22 cellular contexts compared by ENCODE assay signal in the genomic region with DNA sequence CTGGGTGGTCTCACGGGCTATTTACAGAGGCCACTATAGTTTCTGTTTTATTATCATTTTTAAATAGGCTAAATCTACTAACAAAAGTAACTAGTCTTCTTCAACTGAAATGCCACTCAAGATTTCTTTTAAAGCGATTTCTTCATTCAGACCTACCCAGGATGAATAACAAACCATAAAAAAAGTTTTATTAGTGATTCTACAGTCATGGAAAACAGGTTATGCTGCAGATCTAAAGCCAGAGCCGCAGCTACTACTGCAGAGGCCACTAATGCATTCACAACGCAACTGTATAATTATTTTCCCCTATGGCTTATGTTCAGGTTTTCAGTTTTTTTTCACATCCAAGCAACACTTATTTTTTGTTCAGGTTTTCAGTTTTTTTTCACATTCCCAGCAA.
DNase-seq lines count a peak whose midpoint lies in the region; ATAC-seq and TF ChIP-seq lines count a peak whose summit lies in the region.
"Had no signal": no experiment of that assay in that cellular context is flagged by ENCODE, and none has a peak within 500 bp of the region (broad histone marks: within the 10 kb centered on the region; RNA-seq: fewer than 3 reads in every experiment).

No MANE protein-coding gene starts in this region.

- POLR2A ChIA-PET in naive thymus-derived CD8-positive, alpha-beta T cell (lab: Charles Lee), result interaction anchor here (0.7 kb wide), 1 partner anchor 135 kb away, joined by 3 read pairs; no protein-coding TSS in a partner anchor

- DNase-seq in ACHN (peak; percentile 12), LoVo (ENCODE audit: low spot score) (peak; percentile 50), endothelial cell (ENCODE audit: low spot score) (no peak), neural crest cell (ENCODE audit: low read depth, low spot score) (no peak)
- no peak for DNase-seq in activated CD4-positive, alpha-beta T cell treated with anti-CD3 and anti-CD28 coated beads for 4 hours
- DNase-seq in naive thymus-derived CD8-positive, alpha-beta T cell, result no peak
- DNase-seq: activated B cell treated with CpG ODN at 0.5 μM for 24 hours; activated CD8-positive, alpha-beta memory T cell treated with anti-CD3 and anti-CD28 coated beads for 24 hours; activated naive CD8-positive, alpha-beta T cell treated with anti-CD3 and anti-CD28 coated beads, Interleukin-2, amount 10 ng/mL, durations not matched to agents 7 days and 5 days; CD8-positive, alpha-beta T cell; DND-41; effector CD4-positive, alpha-beta T cell; left cardiac atrium; NCI-H1436 treated with DMSO at 0.1 percent for 48 hours; psoas muscle; Right ventricle myocardium superior; stimulated activated naive B cell treated with anti-CD40 and anti-IgM and Interleukin-4, amounts not matched to agents 10 μg/mL and 1 μg/mL and 100 μg/mL, for 72 hours; T-helper 2 cell; trophoblast cell had no signal

- in situ Hi-C loops in ACHN (cut with HindIII; ENCODE audit: low pct_ligation_motif_present, low pct_unique_long_range_greater_than_20kb, low sequenced_read_pairs), result no loop called here

- peaks cover 3% of the 10 kb centered on the region for H3K27me3 Mint-ChIP-seq in endothelial cell (ENCODE audit: unreplicated experiment)
- H3K27me3 Mint-ChIP-seq in neural crest cell (ENCODE audit: low read depth), result no peaks in the 10 kb centered on the region
- peaks cover 4 to 20% (median 8%) of the 10 kb centered on the region in 5 donors for H3K27me3 Mint-ChIP-seq in naive thymus-derived CD8-positive, alpha-beta T cell
- H3K27me3 Mint-ChIP-seq: activated B cell treated with CpG ODN at 0.5 μM for 24 hours had no signal

- H3K4me3 Mint-ChIP-seq in endothelial cell (ENCODE audit: unreplicated experiment) (no peak overlapping the region), neural crest cell (peak overlapping the region; percentile 83)
- no peak overlapping the region for H3K4me3 Mint-ChIP-seq in naive thymus-derived CD8-positive, alpha-beta T cell
- H3K4me3 Mint-ChIP-seq: activated B cell treated with CpG ODN at 0.5 μM for 24 hours; activated naive CD8-positive, alpha-beta T cell treated with anti-CD3 and anti-CD28 coated beads, Interleukin-2, amount 10 ng/mL, durations not matched to agents 7 days and 5 days; activated T-helper 1 cell treated with anti-CD3 and anti-CD28 coated beads, Interleukin-12 subunit alpha, Interleukin-12 subunit beta, Interleukin-2, Interleukin-4 antibody, amounts not matched to agents 30 ng/mL and 10 ng/mL and 1 ng/mL, durations not matched to agents 14 hours and 24 hours and 36 hours; CD8-positive, alpha-beta T cell; stimulated activated naive B cell treated with anti-CD40 and anti-IgM and Interleukin-4, amounts not matched to agents 10 μg/mL and 1 μg/mL and 100 μg/mL, for 72 hours had no signal

- H3K4me1 Mint-ChIP-seq in endothelial cell (ENCODE audit: unreplicated experiment), result peaks cover 32% of the 10 kb centered on the region
- H3K4me1 Mint-ChIP-seq in neural crest cell, result peaks cover 41% of the 10 kb centered on the region
- H3K4me1 Mint-ChIP-seq in naive thymus-derived CD8-positive, alpha-beta T cell, result peaks cover 0 to 2% (median 0%) of the 10 kb centered on the region in 4 donors
- H3K4me1 Mint-ChIP-seq: activated B cell treated with CpG ODN at 0.5 μM for 24 hours; activated naive CD8-positive, alpha-beta T cell treated with anti-CD3 and anti-CD28 coated beads, Interleukin-2, amount 10 ng/mL, durations not matched to agents 7 days and 5 days; stimulated activated naive B cell treated with anti-CD40 and anti-IgM and Interleukin-4, amounts not matched to agents 10 μg/mL and 1 μg/mL and 100 μg/mL, for 72 hours had no signal

- H3K27ac Mint-ChIP-seq in endothelial cell (ENCODE audit: unreplicated experiment) (peak overlapping the region; percentile 83), neural crest cell (ENCODE audit: unreplicated experiment) (no peak overlapping the region)
- no peak overlapping the region for H3K27ac Mint-ChIP-seq in naive thymus-derived CD8-positive, alpha-beta T cell
- H3K27ac Mint-ChIP-seq: activated B cell treated with CpG ODN at 0.5 μM for 24 hours; activated naive CD8-positive, alpha-beta T cell treated with anti-CD3 and anti-CD28 coated beads, Interleukin-2, amount 10 ng/mL, durations not matched to agents 7 days and 5 days; activated T-helper 1 cell treated with anti-CD3 and anti-CD28 coated beads, Interleukin-12 subunit alpha, Interleukin-12 subunit beta, Interleukin-2, Interleukin-4 antibody, amounts not matched to agents 30 ng/mL and 10 ng/mL and 1 ng/mL, durations not matched to agents 14 hours and 24 hours and 36 hours; CD8-positive, alpha-beta T cell; stimulated activated naive B cell treated with anti-CD40 and anti-IgM and Interleukin-4, amounts not matched to agents 10 μg/mL and 1 μg/mL and 100 μg/mL, for 72 hours had no signal

- no peaks in the 10 kb centered on the region for H3K9me3 Mint-ChIP-seq in endothelial cell (ENCODE audit: unreplicated experiment)
- peaks cover 6% of the 10 kb centered on the region for H3K9me3 Mint-ChIP-seq in neural crest cell
- H3K9me3 Mint-ChIP-seq in naive thymus-derived CD8-positive, alpha-beta T cell, result no peaks in the 10 kb centered on the region
- H3K9me3 Mint-ChIP-seq: activated B cell treated with CpG ODN at 0.5 μM for 24 hours; activated T-helper 1 cell treated with anti-CD3 and anti-CD28 coated beads, Interleukin-12 subunit alpha, Interleukin-12 subunit beta, Interleukin-2, Interleukin-4 antibody, amounts not matched to agents 30 ng/mL and 10 ng/mL and 1 ng/mL, durations not matched to agents 14 hours and 24 hours and 36 hours; CD8-positive, alpha-beta T cell; stimulated activated naive B cell treated with anti-CD40 and anti-IgM and Interleukin-4, amounts not matched to agents 10 μg/mL and 1 μg/mL and 100 μg/mL, for 72 hours had no signal

- TF ChIP-seq CTCF in endothelial cell (IDR thresholded peaks at IDR 0.05; ENCODE audit: unreplicated experiment) (no peak), neural crest cell (conservative IDR thresholded peaks at IDR 0.05) (no peak)

- ATAC-seq in HG02571 (IDR thresholded peaks at IDR 0.05; ENCODE audit: unreplicated experiment) (no peak), GM19328 (IDR thresholded peaks at IDR 0.05; ENCODE audit: unreplicated experiment) (no peak)
- ATAC-seq in naive thymus-derived CD8-positive, alpha-beta T cell, result no peak
- ATAC-seq: CD8-positive, alpha-beta T cell; psoas muscle; stimulated activated naive B cell treated with anti-CD40 and anti-IgM and Interleukin-4, amounts not matched to agents 10 μg/mL and 1 μg/mL and 100 μg/mL, for 72 hours had no signal

- peaks cover 3% of the 10 kb centered on the region for H3K36me3 Mint-ChIP-seq in endothelial cell (ENCODE audit: low read depth, unreplicated experiment)
- peaks cover 6% of the 10 kb centered on the region for H3K36me3 Mint-ChIP-seq in neural crest cell (ENCODE audit: low read depth)
- no peaks in the 10 kb centered on the region for H3K36me3 Mint-ChIP-seq in naive thymus-derived CD8-positive, alpha-beta T cell
- H3K36me3 Mint-ChIP-seq: activated naive CD8-positive, alpha-beta T cell treated with anti-CD3 and anti-CD28 coated beads, Interleukin-2, amount 10 ng/mL, durations not matched to agents 7 days and 5 days; CD8-positive, alpha-beta T cell; stimulated activated naive B cell treated with anti-CD40 and anti-IgM and Interleukin-4, amounts not matched to agents 10 μg/mL and 1 μg/mL and 100 μg/mL, for 72 hours had no signal

Comparison
In these comparisons a context has a peak if more than half of its experiments do, and no peak if none do; other contexts are left out.
1. DNase-seq: peak in ACHN (single experiment) and LoVo (single experiment); none in endothelial cell (single experiment), neural crest cell (single experiment), activated CD4-positive, alpha-beta T cell treated with anti-CD3 and anti-CD28 coated beads for 4 hours (0 of 2) and naive thymus-derived CD8-positive, alpha-beta T cell (0 of 10).